In the genomic region with DNA sequence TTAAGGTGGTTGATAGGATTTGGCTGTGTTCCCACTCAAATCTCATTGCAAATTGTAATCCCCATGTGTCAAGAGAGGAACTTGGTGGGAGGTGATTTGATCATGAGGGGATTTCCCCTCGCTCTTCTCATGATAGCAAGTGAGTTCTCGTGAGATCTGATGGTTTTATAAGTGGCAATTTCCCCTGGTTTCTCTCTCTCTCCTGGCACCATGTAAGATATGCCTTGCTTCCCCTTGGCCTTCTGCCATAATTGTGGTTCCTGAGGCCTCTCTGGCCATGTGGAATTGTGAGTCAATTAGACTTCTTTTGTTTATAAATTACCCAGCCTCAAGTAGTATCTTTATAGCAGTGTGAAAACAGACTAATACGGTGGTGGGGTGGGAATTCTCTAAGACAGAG, we compare ENCODE assay signal across 14 cellular contexts.
DNase-seq lines count a peak whose midpoint lies in the region; ATAC-seq and TF ChIP-seq lines count a peak whose summit lies in the region.
"Had no signal": no experiment of that assay in that cellular context is flagged by ENCODE, and none has a peak within 500 bp of the region (broad histone marks: within the 10 kb centered on the region; RNA-seq: fewer than 3 reads in every experiment).

No MANE protein-coding gene starts in this region.

- no peak overlapping the region for H3K56ac ChIP-seq in mesendoderm (ENCODE audit: low read length)

- H3K27ac ChIP-seq in mammary epithelial cell (ENCODE audit: insufficient read depth, low read depth, low read length) (no peak overlapping the region), mesendoderm (ENCODE audit: low read depth, low read length) (no peak overlapping the region)

- H3K4ac ChIP-seq in mesendoderm (ENCODE audit: low read depth, low read length), result no peak overlapping the region

- no peak overlapping the region for H3K4me3 Mint-ChIP-seq in activated CD8-positive, alpha-beta T cell treated with anti-CD3 and anti-CD28 coated beads for 36 hours
- H3K4me3 Mint-ChIP-seq in activated CD8-positive, alpha-beta T cell treated with anti-CD3 and anti-CD28 coated beads, Interleukin-2, amount 10 ng/mL, durations not matched to agents 7 days and 5 days, result no peak overlapping the region
- no peak overlapping the region for H3K4me3 Mint-ChIP-seq in stimulated activated effector memory CD8-positive, alpha-beta T cell treated with anti-CD3 and anti-CD28 coated beads, Interleukin-12 subunit alpha, Interleukin-12 subunit beta, amount 100 ng/mL, for 72 hours
- H3K4me3 Mint-ChIP-seq in activated CD4-positive, alpha-beta memory T cell treated with anti-CD3 and anti-CD28 coated beads for 36 hours, result no peak overlapping the region
- H3K4me3 Mint-ChIP-seq: activated CD4-positive, alpha-beta memory T cell treated with anti-CD3 and anti-CD28 coated beads, Interleukin-2, amount 10 ng/mL, durations not matched to agents 7 days and 5 days; natural killer cell had no signal

- DNase-seq in activated CD8-positive, alpha-beta T cell treated with anti-CD3 and anti-CD28 coated beads for 36 hours, result peak; percentile 5
- no peak for DNase-seq in activated CD8-positive, alpha-beta T cell treated with anti-CD3 and anti-CD28 coated beads, Interleukin-2, amount 10 ng/mL, durations not matched to agents 7 days and 5 days
- peak; percentile 43 for DNase-seq in NCI-H1436 treated with DMSO at 0.1 percent for 48 hours (lab: John Stamatoyannopoulos, UW)
- peak; percentile 61 for DNase-seq in mammary epithelial cell
- no peak for DNase-seq in stimulated activated effector memory CD8-positive, alpha-beta T cell treated with anti-CD3 and anti-CD28 coated beads, Interleukin-12 subunit alpha, Interleukin-12 subunit beta, amount 100 ng/mL, for 72 hours (ENCODE audit: low spot score in 2 of 2)
- DNase-seq in mesendoderm, result no peak
- DNase-seq in NCI-H526 (lab: John Stamatoyannopoulos, UW), result no peak
- DNase-seq in activated CD4-positive, alpha-beta memory T cell treated with anti-CD3 and anti-CD28 coated beads for 36 hours, result no peak
- DNase-seq: activated CD4-positive, alpha-beta memory T cell treated with anti-CD3 and anti-CD28 coated beads, Interleukin-2, amount 10 ng/mL, durations not matched to agents 7 days and 5 days; activated effector memory CD4-positive, alpha-beta T cell treated with Interleukin-2 at 50 U/mL for 16 hours; effector CD4-positive, alpha-beta T cell; left cardiac atrium; natural killer cell; stimulated activated naive CD4-positive, alpha-beta T cell treated with Interleukin-2 at 50 U/mL for 16 hours had no signal

- WGBS in mammary epithelial cell (ENCODE audit: low coverage, missing lambda C conversion rate), result 22% methylated on average over 3 of the region's 3 CpGs
- WGBS in mesendoderm (ENCODE audit: extremely low coverage, insufficient coverage, low lambda C conversion rate), result no CpG with 5 or more reads among the region's 3 CpGs

- no peak overlapping the region for H4K8ac ChIP-seq in mesendoderm (ENCODE audit: low read depth, low read length)

- no TSS peak for BruUV-seq in mammary epithelial cell (replicated peaks; lab: Mats Ljungman, UMichigan)

- H2BK15ac ChIP-seq in mesendoderm (replicated peaks; ENCODE audit: low read depth), result no peak overlapping the region

- in situ Hi-C loops in mammary epithelial cell (cut with MboI; ENCODE audit: low sequenced_read_pairs in 2 of 2), result no loop called here

- H3K9ac ChIP-seq in mammary epithelial cell (ENCODE audit: insufficient read depth, low read length) (no peak overlapping the region), mesendoderm (ENCODE audit: low read length) (no peak overlapping the region)

- no peaks in the 10 kb centered on the region for H3K4me1 ChIP-seq in mammary epithelial cell (ENCODE audit: insufficient read depth, low read length)
- H3K4me1 ChIP-seq in mesendoderm (ENCODE audit: control insufficient read depth, low read depth, low read length), result no peaks in the 10 kb centered on the region

- ATAC-seq in activated CD8-positive, alpha-beta T cell treated with anti-CD3 and anti-CD28 coated beads for 36 hours, result no peak
- ATAC-seq in activated CD8-positive, alpha-beta T cell treated with anti-CD3 and anti-CD28 coated beads, Interleukin-2, amount 10 ng/mL, durations not matched to agents 7 days and 5 days, result no peak
- ATAC-seq in stimulated activated effector memory CD8-positive, alpha-beta T cell treated with anti-CD3 and anti-CD28 coated beads, Interleukin-12 subunit alpha, Interleukin-12 subunit beta, amount 100 ng/mL, for 72 hours, result peak; percentile 24
- ATAC-seq: left cardiac atrium, natural killer cell had no signal

- no peak overlapping the region for H2AFZ ChIP-seq in mammary epithelial cell (ENCODE audit: low read depth, low read length)

- intact Hi-C loops in activated CD8-positive, alpha-beta T cell treated with anti-CD3 and anti-CD28 coated beads for 36 hours (cut with micrococcal nuclease), result no loop called here
- intact Hi-C loops in mammary epithelial cell (cut with micrococcal nuclease), result no loop called here
- intact Hi-C loops in activated CD4-positive, alpha-beta memory T cell treated with anti-CD3 and anti-CD28 coated beads for 36 hours (cut with micrococcal nuclease), result no loop called here

- no peak overlapping the region for H2BK120ac ChIP-seq in mesendoderm (ENCODE audit: low read depth, low read length)

- H3K27me3 ChIP-seq in mammary epithelial cell (ENCODE audit: insufficient read depth, low read length) (no peaks in the 10 kb centered on the region), mesendoderm (ENCODE audit: insufficient read depth, low read length, poor library complexity) (no peaks in the 10 kb centered on the region)

- no peaks in the 10 kb centered on the region for H3K9me3 ChIP-seq in mammary epithelial cell (replicated peaks; ENCODE audit: insufficient read depth, low read length)

- no peaks in the 10 kb centered on the region for H3K79me1 ChIP-seq in mesendoderm (ENCODE audit: low read length)

- H3K9me3 Mint-ChIP-seq in activated CD8-positive, alpha-beta T cell treated with anti-CD3 and anti-CD28 coated beads for 36 hours, result no peaks in the 10 kb centered on the region
- no peaks in the 10 kb centered on the region for H3K9me3 Mint-ChIP-seq in activated CD8-positive, alpha-beta T cell treated with anti-CD3 and anti-CD28 coated beads, Interleukin-2, amount 10 ng/mL, durations not matched to agents 7 days and 5 days (ENCODE audit: insufficient read depth)
- H3K9me3 Mint-ChIP-seq in stimulated activated effector memory CD8-positive, alpha-beta T cell treated with anti-CD3 and anti-CD28 coated beads, Interleukin-12 subunit alpha, Interleukin-12 subunit beta, amount 100 ng/mL, for 72 hours, result no peaks in the 10 kb centered on the region
- no peaks in the 10 kb centered on the region for H3K9me3 Mint-ChIP-seq in activated CD4-positive, alpha-beta memory T cell treated with anti-CD3 and anti-CD28 coated beads for 36 hours
- H3K9me3 Mint-ChIP-seq: activated CD4-positive, alpha-beta memory T cell treated with anti-CD3 and anti-CD28 coated beads, Interleukin-2, amount 10 ng/mL, durations not matched to agents 7 days and 5 days had no signal

- POLR2A ChIA-PET in activated CD8-positive, alpha-beta T cell treated with anti-CD3 and anti-CD28 coated beads for 36 hours (lab: Charles Lee), result no interaction called here
- POLR2A ChIA-PET in activated CD8-positive, alpha-beta T cell treated with anti-CD3 and anti-CD28 coated beads, Interleukin-2, amount 10 ng/mL, durations not matched to agents 7 days and 5 days (lab: Charles Lee), result no interaction called here
- POLR2A ChIA-PET in activated CD4-positive, alpha-beta memory T cell treated with anti-CD3 and anti-CD28 coated beads for 36 hours (lab: Charles Lee), result no interaction called here

- no peak overlapping the region for H4K5ac ChIP-seq in mesendoderm (ENCODE audit: low read length)

- H3K4me3 ChIP-seq in mammary epithelial cell (replicated peaks in 1 of 3; ENCODE audit: insufficient read depth in 1 of 3, low read depth in 2 of 3, low read length in 3 of 3) (no peak overlapping the region), mesendoderm (ENCODE audit: low read length) (no peak overlapping the region)

- dilution Hi-C loops in mammary epithelial cell (cut with HindIII; ENCODE audit: low sequenced_read_pairs), result no loop called here

- no peak overlapping the region for H3K27ac Mint-ChIP-seq in activated CD8-positive, alpha-beta T cell treated with anti-CD3 and anti-CD28 coated beads for 36 hours
- no peak overlapping the region for H3K27ac Mint-ChIP-seq in activated CD8-positive, alpha-beta T cell treated with anti-CD3 and anti-CD28 coated beads, Interleukin-2, amount 10 ng/mL, durations not matched to agents 7 days and 5 days
- no peak overlapping the region for H3K27ac Mint-ChIP-seq in stimulated activated effector memory CD8-positive, alpha-beta T cell treated with anti-CD3 and anti-CD28 coated beads, Interleukin-12 subunit alpha, Interleukin-12 subunit beta, amount 100 ng/mL, for 72 hours
- H3K27ac Mint-ChIP-seq in activated CD4-positive, alpha-beta memory T cell treated with anti-CD3 and anti-CD28 coated beads for 36 hours, result no peak overlapping the region
- H3K27ac Mint-ChIP-seq: activated CD4-positive, alpha-beta memory T cell treated with anti-CD3 and anti-CD28 coated beads, Interleukin-2, amount 10 ng/mL, durations not matched to agents 7 days and 5 days; natural killer cell had no signal

- no peaks in the 10 kb centered on the region for H4K20me1 ChIP-seq in mammary epithelial cell (ENCODE audit: insufficient read depth, low read length)

- no peak overlapping the region for H2AK5ac ChIP-seq in mesendoderm (ENCODE audit: low read length)

- H2BK5ac ChIP-seq in mesendoderm (ENCODE audit: low read length), result no peak overlapping the region

- H3K18ac ChIP-seq in mesendoderm (ENCODE audit: low read length), result no peak overlapping the region

- H3K36me3 Mint-ChIP-seq in activated CD8-positive, alpha-beta T cell treated with anti-CD3 and anti-CD28 coated beads for 36 hours (ENCODE audit: low read depth), result no peaks in the 10 kb centered on the region
- H3K36me3 Mint-ChIP-seq in activated CD8-positive, alpha-beta T cell treated with anti-CD3 and anti-CD28 coated beads, Interleukin-2, amount 10 ng/mL, durations not matched to agents 7 days and 5 days (ENCODE audit: low read depth), result no peaks in the 10 kb centered on the region
- H3K36me3 Mint-ChIP-seq in stimulated activated effector memory CD8-positive, alpha-beta T cell treated with anti-CD3 and anti-CD28 coated beads, Interleukin-12 subunit alpha, Interleukin-12 subunit beta, amount 100 ng/mL, for 72 hours, result no peaks in the 10 kb centered on the region
- no peaks in the 10 kb centered on the region for H3K36me3 Mint-ChIP-seq in activated CD4-positive, alpha-beta memory T cell treated with anti-CD3 and anti-CD28 coated beads for 36 hours
- H3K36me3 Mint-ChIP-seq: natural killer cell had no signal

- peaks cover 3% of the 10 kb centered on the region for H3K27me3 Mint-ChIP-seq in activated CD8-positive, alpha-beta T cell treated with anti-CD3 and anti-CD28 coated beads for 36 hours
- no peaks in the 10 kb centered on the region for H3K27me3 Mint-ChIP-seq in activated CD8-positive, alpha-beta T cell treated with anti-CD3 and anti-CD28 coated beads, Interleukin-2, amount 10 ng/mL, durations not matched to agents 7 days and 5 days (ENCODE audit: low read depth)
- H3K27me3 Mint-ChIP-seq in activated CD4-positive, alpha-beta memory T cell treated with anti-CD3 and anti-CD28 coated beads for 36 hours, result peaks cover 3% of the 10 kb centered on the region
- H3K27me3 Mint-ChIP-seq: activated CD4-positive, alpha-beta memory T cell treated with anti-CD3 and anti-CD28 coated beads, Interleukin-2, amount 10 ng/mL, durations not matched to agents 7 days and 5 days had no signal

- H3K79me2 ChIP-seq in mammary epithelial cell (ENCODE audit: insufficient read depth, low read length) (no peaks in the 10 kb centered on the region), mesendoderm (ENCODE audit: control insufficient read depth, insufficient read depth, low read length) (no peaks in the 10 kb centered on the region)

- H3K4me1 Mint-ChIP-seq in activated CD8-positive, alpha-beta T cell treated with anti-CD3 and anti-CD28 coated beads for 36 hours (ENCODE audit: low read depth), result no peaks in the 10 kb centered on the region
- no peaks in the 10 kb centered on the region for H3K4me1 Mint-ChIP-seq in activated CD8-positive, alpha-beta T cell treated with anti-CD3 and anti-CD28 coated beads, Interleukin-2, amount 10 ng/mL, durations not matched to agents 7 days and 5 days (ENCODE audit: low read depth)
- H3K4me1 Mint-ChIP-seq in stimulated activated effector memory CD8-positive, alpha-beta T cell treated with anti-CD3 and anti-CD28 coated beads, Interleukin-12 subunit alpha, Interleukin-12 subunit beta, amount 100 ng/mL, for 72 hours, result no peaks in the 10 kb centered on the region
- no peaks in the 10 kb centered on the region for H3K4me1 Mint-ChIP-seq in activated CD4-positive, alpha-beta memory T cell treated with anti-CD3 and anti-CD28 coated beads for 36 hours (ENCODE audit: low read depth)
- H3K4me1 Mint-ChIP-seq: activated CD4-positive, alpha-beta memory T cell treated with anti-CD3 and anti-CD28 coated beads, Interleukin-2, amount 10 ng/mL, durations not matched to agents 7 days and 5 days; natural killer cell had no signal

- H3K4me2 ChIP-seq in mammary epithelial cell (ENCODE audit: insufficient read depth, low read depth, low read length) (no peak overlapping the region), mesendoderm (ENCODE audit: low read length) (no peak overlapping the region)

- no peak for TF ChIP-seq CTCF in activated CD8-positive, alpha-beta T cell treated with anti-CD3 and anti-CD28 coated beads for 36 hours (IDR thresholded peaks at IDR 0.05)
- TF ChIP-seq CTCF in mammary epithelial cell (conservative IDR thresholded peaks at IDR 0.05 in 1 of 2, IDR thresholded peaks at IDR 0.05 in 1 of 2; ENCODE audit: extremely low read depth in 1 of 2, insufficient read depth in 1 of 2, low read depth in 1 of 2, low read length in 2 of 2), result no peak

- H3K36me3 ChIP-seq in mammary epithelial cell (ENCODE audit: insufficient read depth, low read length) (no peaks in the 10 kb centered on the region), mesendoderm (ENCODE audit: control insufficient read depth, insufficient read depth, low read length) (no peaks in the 10 kb centered on the region)

- CTCF ChIA-PET in activated CD8-positive, alpha-beta T cell treated with anti-CD3 and anti-CD28 coated beads for 36 hours (lab: Charles Lee), result no interaction called here
- CTCF ChIA-PET in activated CD8-positive, alpha-beta T cell treated with anti-CD3 and anti-CD28 coated beads, Interleukin-2, amount 10 ng/mL, durations not matched to agents 7 days and 5 days (lab: Charles Lee), result no interaction called here
- CTCF ChIA-PET in mammary epithelial cell (lab: Charles Lee; ENCODE audit: low non-redundant PET), result no interaction called here
- CTCF ChIA-PET in activated CD4-positive, alpha-beta memory T cell treated with anti-CD3 and anti-CD28 coated beads for 36 hours (lab: Charles Lee), result no interaction called here

- no peak overlapping the region for H3K23ac ChIP-seq in mesendoderm (ENCODE audit: low read length)

Comparison
In these comparisons a context has a peak if more than half of its experiments do, and no peak if none do; other contexts are left out.
1. DNase-seq: peak in activated CD8-positive, alpha-beta T cell treated with anti-CD3 and anti-CD28 coated beads for 36 hours (single experiment), NCI-H1436 treated with DMSO at 0.1 percent for 48 hours (single experiment) and mammary epithelial cell (single experiment); none in activated CD8-positive, alpha-beta T cell treated with anti-CD3 and anti-CD28 coated beads, Interleukin-2, amount 10 ng/mL, durations not matched to agents 7 days and 5 days (single experiment), stimulated activated effector memory CD8-positive, alpha-beta T cell treated with anti-CD3 and anti-CD28 coated beads, Interleukin-12 subunit alpha, Interleukin-12 subunit beta, amount 100 ng/mL, for 72 hours (0 of 2), mesendoderm (single experiment), NCI-H526 (0 of 2) and activated CD4-positive, alpha-beta memory T cell treated with anti-CD3 and anti-CD28 coated beads for 36 hours (single experiment).